Comparison of ENCODE assay signal across 18 cellular contexts in genomic region chr17:43327834-43328420, GRCh38.
DNase-seq lines count a peak whose midpoint lies in the region; ATAC-seq and TF ChIP-seq lines count a peak whose summit lies in the region.
"Had no signal": no experiment of that assay in that cellular context is flagged by ENCODE, and none has a peak within 500 bp of the region (broad histone marks: within the 10 kb centered on the region; RNA-seq: fewer than 3 reads in every experiment).

No MANE protein-coding gene starts in this region.

- peaks cover 32% of the 10 kb centered on the region for H3K27me3 Mint-ChIP-seq in activated CD4-positive, alpha-beta memory T cell treated with anti-CD3 and anti-CD28 coated beads, Interleukin-2, amount 10 ng/mL, durations not matched to agents 7 days and 5 days

- H3K9me3 Mint-ChIP-seq in activated CD4-positive, alpha-beta memory T cell treated with anti-CD3 and anti-CD28 coated beads, Interleukin-2, amount 10 ng/mL, durations not matched to agents 7 days and 5 days = no peaks in the 10 kb centered on the region
- H3K9me3 Mint-ChIP-seq: CD14-positive monocyte had no signal

- H2AFZ ChIP-seq in GM23248 = no peak overlapping the region

- DNase-seq in GM23248 = peak; percentile 25
- DNase-seq in RWPE2 (ENCODE audit: low spot score) = no peak
- no peak for DNase-seq in left lung
- no peak for DNase-seq in upper lobe of right lung
- no peak for DNase-seq in NCI-H1930 (lab: John Stamatoyannopoulos, UW)
- no peak for DNase-seq in activated CD4-positive, alpha-beta memory T cell treated with anti-CD3 and anti-CD28 coated beads, Interleukin-2, amount 10 ng/mL, durations not matched to agents 7 days and 5 days
- DNase-seq: ACHN, KG1, MV-4-11, NCI-H1694 treated with DMSO at 0.1 percent for 48 hours, NCI-H2107, NCI-H345, NCI-H524 treated with DMSO at 0.1 percent for 48 hours had no signal

- no peaks in the 10 kb centered on the region for H4K20me1 ChIP-seq in GM23248 (ENCODE audit: insufficient read depth)

- H3K36me3 Mint-ChIP-seq in activated CD4-positive, alpha-beta memory T cell treated with anti-CD3 and anti-CD28 coated beads, Interleukin-2, amount 10 ng/mL, durations not matched to agents 7 days and 5 days (ENCODE audit: low read depth) = no peaks in the 10 kb centered on the region
- H3K36me3 Mint-ChIP-seq: CD14-positive monocyte had no signal

- CTCF ChIA-PET in activated CD4-positive, alpha-beta memory T cell treated with anti-CD3 and anti-CD28 coated beads, Interleukin-2, amount 10 ng/mL, durations not matched to agents 7 days and 5 days (lab: Charles Lee) = no interaction called here

- H3K36me3 ChIP-seq in GM23248 (ENCODE audit: low read depth) (no peaks in the 10 kb centered on the region), RWPE2 (ENCODE audit: low read depth) (no peaks in the 10 kb centered on the region), left lung (no peaks in the 10 kb centered on the region), upper lobe of right lung (no peaks in the 10 kb centered on the region)

- no peak overlapping the region for H3K27ac ChIP-seq in GM23248
- no peak overlapping the region for H3K27ac ChIP-seq in RWPE2 (ENCODE audit: poor library complexity, severe bottlenecking)
- H3K27ac ChIP-seq in left lung = no peak overlapping the region
- no peak overlapping the region for H3K27ac ChIP-seq in upper lobe of right lung
- H3K27ac ChIP-seq: RWPE1 had no signal

- no peak overlapping the region for H3K4me3 Mint-ChIP-seq in activated CD4-positive, alpha-beta memory T cell treated with anti-CD3 and anti-CD28 coated beads, Interleukin-2, amount 10 ng/mL, durations not matched to agents 7 days and 5 days

- no peaks in the 10 kb centered on the region for H3K4me1 Mint-ChIP-seq in activated CD4-positive, alpha-beta memory T cell treated with anti-CD3 and anti-CD28 coated beads, Interleukin-2, amount 10 ng/mL, durations not matched to agents 7 days and 5 days

- H3K27me3 ChIP-seq in GM23248 (replicated peaks; ENCODE audit: insufficient read depth) (no peaks in the 10 kb centered on the region), RWPE2 (ENCODE audit: insufficient read depth, poor library complexity, severe bottlenecking) (no peaks in the 10 kb centered on the region), left lung (no peaks in the 10 kb centered on the region), upper lobe of right lung (no peaks in the 10 kb centered on the region)

- H3K4me2 ChIP-seq in GM23248 (ENCODE audit: unreplicated experiment) = peak overlapping the region; percentile 39

- no peak overlapping the region for H3K9ac ChIP-seq in GM23248

- ATAC-seq in RWPE2 (ENCODE audit: low read depth) = peak; percentile 40; the same call in 1 of the 3 replicates
- ATAC-seq in left lung = peak; percentile 37
- peak; percentile 20 for ATAC-seq in upper lobe of right lung
- ATAC-seq in GM18907 (IDR thresholded peaks at IDR 0.05; ENCODE audit: unreplicated experiment) = no peak
- ATAC-seq: HepG2, PC-3 had no signal

- POLR2A ChIA-PET in activated CD4-positive, alpha-beta memory T cell treated with anti-CD3 and anti-CD28 coated beads, Interleukin-2, amount 10 ng/mL, durations not matched to agents 7 days and 5 days (lab: Charles Lee) = no interaction called here

- H3K79me2 ChIP-seq in GM23248 (ENCODE audit: insufficient read depth) = no peaks in the 10 kb centered on the region

- WGBS in GM23248 (ENCODE audit: low coverage in 1 of 2, low lambda C conversion rate in 2 of 2, missing lambda C conversion rate in 2 of 2), 2 experiments = 45 to 54% methylated on average over 9 of the region's 9 CpGs

- H3K4me1 ChIP-seq in GM23248 (ENCODE audit: insufficient read depth) (peaks cover 16% of the 10 kb centered on the region), RWPE2 (ENCODE audit: insufficient read depth, poor library complexity, severe bottlenecking) (peaks cover 15% of the 10 kb centered on the region), left lung (no peaks in the 10 kb centered on the region), upper lobe of right lung (no peaks in the 10 kb centered on the region)

- intact Hi-C loops in left lung (cut with DNase I) (no loop called here), upper lobe of right lung (cut with DNase I) (no loop called here)

- H3K27ac Mint-ChIP-seq in activated CD4-positive, alpha-beta memory T cell treated with anti-CD3 and anti-CD28 coated beads, Interleukin-2, amount 10 ng/mL, durations not matched to agents 7 days and 5 days = no peak overlapping the region
- H3K27ac Mint-ChIP-seq: CD14-positive monocyte had no signal

- H3K9me2 ChIP-seq in GM23248 (ENCODE audit: insufficient read depth) = no peaks in the 10 kb centered on the region

- no peak overlapping the region for H3K4me3 ChIP-seq in GM23248
- no peak overlapping the region for H3K4me3 ChIP-seq in RWPE2 (ENCODE audit: severe bottlenecking)
- no peak overlapping the region for H3K4me3 ChIP-seq in left lung
- no peak overlapping the region for H3K4me3 ChIP-seq in upper lobe of right lung

- H3K9me3 ChIP-seq in GM23248 (ENCODE audit: low read depth) (no peaks in the 10 kb centered on the region), RWPE2 (ENCODE audit: severe bottlenecking) (no peaks in the 10 kb centered on the region), left lung (no peaks in the 10 kb centered on the region), upper lobe of right lung (no peaks in the 10 kb centered on the region)

- H3F3A ChIP-seq in GM23248 (ENCODE audit: insufficient read depth) = peaks cover 44% of the 10 kb centered on the region

- in situ Hi-C loops in GM23248 (cut with MboI) = no loop called here

- TF ChIP-seq CTCF in RWPE2 (IDR thresholded peaks at IDR 0.05; ENCODE audit: poor library complexity, severe bottlenecking) (no peak), left lung (IDR thresholded peaks at IDR 0.05) (no peak), upper lobe of right lung (IDR thresholded peaks at IDR 0.05) (no peak)
